ENCODE assay signal across 20 cellular contexts in genomic region chr14:105286759-105287144, GRCh38. TPM values are rescaled to one million over a fixed set of nuclear protein-coding genes. Genes with fewer than 3 reads are reported as not detected.
DNase-seq lines count a peak whose midpoint lies in the region; ATAC-seq and TF ChIP-seq lines count a peak whose summit lies in the region.
"Had no signal": no experiment of that assay in that cellular context is flagged by ENCODE, and none has a peak within 500 bp of the region (broad histone marks: within the 10 kb centered on the region; RNA-seq: fewer than 3 reads in every experiment).

No MANE protein-coding gene starts in this region.

- H3K9me1 ChIP-seq in IMR-90 (ENCODE audit: insufficient read depth, low read length) = 0 out of 2 replicates have a peak, but pooled peaks cover 3% of the 10 kb centered on the region

- no peaks in the 10 kb centered on the region for H3K9me3 ChIP-seq in BLaER1
- no peaks in the 10 kb centered on the region for H3K9me3 ChIP-seq in IMR-90 (ENCODE audit: control insufficient read depth, insufficient read depth, low read length)
- H3K9me3 ChIP-seq: MG63 had no signal

- intact Hi-C loops in IMR-90 (cut with micrococcal nuclease) = no loop called here

- H3K9me3 Mint-ChIP-seq in progenitor cell of endocrine pancreas (ENCODE audit: low read depth) = no peaks in the 10 kb centered on the region
- no peaks in the 10 kb centered on the region for H3K9me3 Mint-ChIP-seq in mesothelial cell of epicardium
- H3K9me3 Mint-ChIP-seq: GM23338 had no signal

- H3K18ac ChIP-seq in IMR-90 (ENCODE audit: low read depth, low read length) = no peak overlapping the region

- no peak overlapping the region for H3K4me3 ChIP-seq in BLaER1
- no peak overlapping the region for H3K4me3 ChIP-seq in IMR-90 (ENCODE audit: insufficient read depth, low read depth, low read length)
- H3K4me3 ChIP-seq: GM23338, MG63 had no signal

- H3K56ac ChIP-seq in IMR-90 (ENCODE audit: extremely low read depth, insufficient read depth, low read length) = no peak overlapping the region

- H3K27me3 Mint-ChIP-seq in progenitor cell of endocrine pancreas (no peaks in the 10 kb centered on the region), mesothelial cell of epicardium (ENCODE audit: low read depth) (no peaks in the 10 kb centered on the region)
- H3K27me3 Mint-ChIP-seq: B cell had no signal

- WGBS in IMR-90 (ENCODE audit: extremely low coverage in 2 of 2, insufficient read length in 1 of 2), 2 experiments = 93% methylated on average over 3 of the region's 9 CpGs; no CpG with 5 or more reads in 1 of the 2 experiments

- H4K20me1 ChIP-seq in BLaER1 = peaks cover 80% of the 10 kb centered on the region
- H4K20me1 ChIP-seq in IMR-90 (ENCODE audit: insufficient read depth, low read length) = peaks cover 49% of the 10 kb centered on the region

- dilution Hi-C loops in IMR-90 (cut with HindIII; ENCODE audit: low sequenced_read_pairs, unreplicated experiment) = no loop called here

- no peak overlapping the region for H3K4ac ChIP-seq in IMR-90 (ENCODE audit: low read depth, low read length)

- no peak overlapping the region for H2AK5ac ChIP-seq in IMR-90 (ENCODE audit: low read depth, low read length)

- no peak overlapping the region for H2AK9ac ChIP-seq in IMR-90 (replicated peaks; ENCODE audit: low read depth, low read length, poor library complexity)

- POLR2A ChIA-PET in IMR-90 (lab: Charles Lee; ENCODE audit: unreplicated experiment) = no interaction called here

- no peak overlapping the region for H3K14ac ChIP-seq in IMR-90 (replicated peaks; ENCODE audit: low read depth, low read length)

- H2BK20ac ChIP-seq in IMR-90 (ENCODE audit: low read depth, low read length) = no peak overlapping the region

- DNase-seq in AG20443 (ENCODE audit: low spot score) = peak; percentile 5
- no peak for DNase-seq in IMR-90
- no peak for DNase-seq in progenitor cell of endocrine pancreas (ENCODE audit: low spot score, unreplicated experiment)
- DNase-seq in mesothelial cell of epicardium (ENCODE audit: low spot score in 2 of 2, unreplicated experiment in 2 of 2) = no peak
- no peak for DNase-seq in left lobe of liver (ENCODE audit: low spot score)
- DNase-seq in SW480 (ENCODE audit: low spot score) = no peak
- DNase-seq: DMS53, HCEC 1CT, KG1, MG63, NCI-H1105 treated with DMSO at 0.1 percent for 48 hours, NCI-H146, NCI-H1930, NCI-H2107, NCI-H446, NCI-H524 treated with DMSO at 0.1 percent for 48 hours, NCI-H774 had no signal

- H3K27me3 ChIP-seq in BLaER1 (no peaks in the 10 kb centered on the region), IMR-90 (ENCODE audit: control insufficient read depth, insufficient read depth, low read length) (no peaks in the 10 kb centered on the region)
- H3K27me3 ChIP-seq: MG63 had no signal

- H2BK15ac ChIP-seq in IMR-90 (ENCODE audit: low read depth, low read length) = no peak overlapping the region

- H3K4me1 Mint-ChIP-seq in progenitor cell of endocrine pancreas (ENCODE audit: low read depth) (peaks cover 9% of the 10 kb centered on the region), mesothelial cell of epicardium (peaks cover 2% of the 10 kb centered on the region)

- no peak for TF ChIP-seq RAD21 in IMR-90 (IDR thresholded peaks at IDR 0.05; ENCODE audit: low read length)

- H3K27ac Mint-ChIP-seq in progenitor cell of endocrine pancreas (peak overlapping the region; percentile 33), mesothelial cell of epicardium (no peak overlapping the region)
- H3K27ac Mint-ChIP-seq: B cell, GM23338 had no signal

- peak overlapping the region; percentile 21 for H2AFZ ChIP-seq in IMR-90 (replicated peaks; ENCODE audit: low read length, poor library complexity)
- H2AFZ ChIP-seq: GM23338 had no signal

- CTCF ChIA-PET in IMR-90 (lab: Yijun Ruan, JAX) = no interaction called here

- TF ChIP-seq POLR2A in IMR-90 (IDR thresholded peaks at IDR 0.05; ENCODE audit: low read depth, low read length) = no peak

- no peak overlapping the region for H2BK120ac ChIP-seq in IMR-90 (ENCODE audit: low read depth, low read length)

- ATAC-seq in IMR-90 (ENCODE audit: low read depth) (no peak), left lobe of liver (no peak)

- peaks cover 4% of the 10 kb centered on the region for H3K36me3 Mint-ChIP-seq in progenitor cell of endocrine pancreas (ENCODE audit: insufficient read depth)
- H3K36me3 Mint-ChIP-seq in mesothelial cell of epicardium = peaks cover 6% of the 10 kb centered on the region

- TF ChIP-seq CTCF in IMR-90 (conservative IDR thresholded peaks at IDR 0.05; ENCODE audit: low read depth, low read length) (no peak), progenitor cell of endocrine pancreas (IDR thresholded peaks at IDR 0.05; ENCODE audit: unreplicated experiment) (no peak), mesothelial cell of epicardium (IDR thresholded peaks at IDR 0.05; ENCODE audit: unreplicated experiment) (no peak)

- H3K36me3 ChIP-seq in BLaER1 = peaks cover 4% of the 10 kb centered on the region; the same call in 1 of the 2 replicates
- peaks cover 8% of the 10 kb centered on the region for H3K36me3 ChIP-seq in IMR-90 (ENCODE audit: control insufficient read depth, insufficient read depth, low read length)
- H3K36me3 ChIP-seq: MG63 had no signal

- H3K27ac ChIP-seq in BLaER1 = peak overlapping the region; percentile 47; the same call in 1 of the 2 replicates
- H3K27ac ChIP-seq in IMR-90 (ENCODE audit: insufficient read depth, low read length) = no peak overlapping the region

- H4K91ac ChIP-seq in IMR-90 (ENCODE audit: insufficient read depth, low read depth, low read length) = no peak overlapping the region

- no TSS peak for BruUV-seq in IMR-90 (replicated peaks; lab: Mats Ljungman, UMichigan)

- no peak overlapping the region for H4K8ac ChIP-seq in IMR-90 (ENCODE audit: low read depth in 2 of 2, low read length in 2 of 2)

- H3K23ac ChIP-seq in IMR-90 (ENCODE audit: low read depth, low read length) = no peak overlapping the region

- no peak overlapping the region for H3K4me3 Mint-ChIP-seq in progenitor cell of endocrine pancreas (ENCODE audit: low read depth)
- no peak overlapping the region for H3K4me3 Mint-ChIP-seq in mesothelial cell of epicardium
- H3K4me3 Mint-ChIP-seq: B cell, GM23338 had no signal

- peaks cover 100% of the 10 kb centered on the region for H3K4me1 ChIP-seq in BLaER1
- H3K4me1 ChIP-seq in IMR-90 (ENCODE audit: control insufficient read depth, insufficient read depth, low read length) = no peaks in the 10 kb centered on the region

- peaks cover 9 to 48% of the 10 kb centered on the region in 2 experiments; a peak in 3 of 4 replicates for H3K79me1 ChIP-seq in IMR-90 (ENCODE audit: low read depth in 1 of 2, low read length in 2 of 2)

- H4K5ac ChIP-seq in IMR-90 (ENCODE audit: low read depth, low read length) = no peak overlapping the region

- in situ Hi-C loops in IMR-90 (cut with MboI; ENCODE audit: low sequenced_read_pairs) = no loop called here

- H2BK5ac ChIP-seq in IMR-90 (ENCODE audit: low read depth, low read length, poor library complexity, severe bottlenecking) = no peak overlapping the region

- H3K9ac ChIP-seq in BLaER1 = no peak overlapping the region
- H3K9ac ChIP-seq in IMR-90 (ENCODE audit: low read depth, low read length) = no peak overlapping the region

- H3K4me2 ChIP-seq in BLaER1 (peak overlapping the region; percentile 88), IMR-90 (ENCODE audit: low read depth, low read length) (no peak overlapping the region)
- H3K4me2 ChIP-seq: GM23338 had no signal

TF ChIP-seq in IMR-90, 13 proteins besides CTCF, POLR2A, EP300 and RAD21 (continues in another document):
- no peak for TF ChIP-seq SMC3 (IDR thresholded peaks at IDR 0.05; ENCODE audit: low read depth, low read length)
- no peak for TF ChIP-seq MXI1 (IDR thresholded peaks at IDR 0.05; ENCODE audit: borderline replicate concordance, low read depth, low read length)
- TF ChIP-seq CHD1 (IDR thresholded peaks at IDR 0.05; ENCODE audit: low read depth, low read length) = no peak
- TF ChIP-seq NFE2L2 (IDR thresholded peaks at IDR 0.05; ENCODE audit: low read depth, low read length) = no peak
- no peak for TF ChIP-seq RCOR1 (IDR thresholded peaks at IDR 0.05; ENCODE audit: insufficient replicate concordance, low read length)
- TF ChIP-seq MAFK (IDR thresholded peaks at IDR 0.05; ENCODE audit: low read depth, low read length) = no peak
- no peak for TF ChIP-seq CEBPB (IDR thresholded peaks at IDR 0.05; ENCODE audit: low read depth, low read length)
- no peak for TF ChIP-seq RFX5 (IDR thresholded peaks at IDR 0.05; ENCODE audit: low read depth, low read length)
- no peak for TF ChIP-seq MAZ (IDR thresholded peaks at IDR 0.05; ENCODE audit: borderline replicate concordance, low read depth, low read length)
- TF ChIP-seq, protein P1, sequence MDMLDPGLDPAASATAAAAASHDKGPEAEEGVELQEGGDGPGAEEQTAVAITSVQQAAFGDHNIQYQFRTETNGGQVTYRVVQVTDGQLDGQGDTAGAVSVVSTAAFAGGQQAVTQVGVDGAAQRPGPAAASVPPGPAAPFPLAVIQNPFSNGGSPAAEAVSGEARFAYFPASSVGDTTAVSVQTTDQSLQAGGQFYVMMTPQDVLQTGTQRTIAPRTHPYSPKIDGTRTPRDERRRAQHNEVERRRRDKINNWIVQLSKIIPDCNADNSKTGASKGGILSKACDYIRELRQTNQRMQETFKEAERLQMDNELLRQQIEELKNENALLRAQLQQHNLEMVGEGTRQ (IDR thresholded peaks at IDR 0.05; ENCODE audit: low read depth, low read length) = no peak
- no peak for TF ChIP-seq BHLHE40 (IDR thresholded peaks at IDR 0.05; ENCODE audit: low read depth, low read length)

RNA-seq across cellular contexts. Expression of gene BRF1, which starts 14.0 kb away (rescaled TPM):
- total RNA-seq in IMR-90 (2012; rRNA removed) (12.4 and 13.3 TPM in 2 replicates), progenitor cell of endocrine pancreas (49.3 and 49.9 TPM in 2 replicates), mesothelial cell of epicardium (72.8 to 78.6 TPM (median 75.0 TPM) in 3 replicates), left lobe of liver (20.5 TPM)
- 16.4 and 16.7 TPM in 2 replicates for polyA plus RNA-seq in IMR-90 (2012; rRNA removed)
- 13.5 and 19.0 TPM in 2 replicates for polyA plus RNA-seq in IMR-90 (2012; cell fraction: cytosol; rRNA removed)
- polyA plus RNA-seq in IMR-90 (2012; cell fraction: nucleus; rRNA removed; ENCODE audit: low replicate concordance) = 44.2 and 86.6 TPM in 2 replicates

RNA-seq across cellular contexts. Expression of gene PACS2, which starts 27.8 kb away (rescaled TPM):
- 15.3 and 15.6 TPM in 2 replicates for total RNA-seq in IMR-90 (2012; rRNA removed)
- 32.2 and 35.1 TPM in 2 replicates for polyA plus RNA-seq in IMR-90 (2012; rRNA removed)
- 21.8 and 38.1 TPM in 2 replicates for polyA plus RNA-seq in IMR-90 (2012; cell fraction: cytosol; rRNA removed)
- polyA plus RNA-seq in IMR-90 (2012; cell fraction: nucleus; rRNA removed; ENCODE audit: low replicate concordance) = 145 and 229 TPM in 2 replicates
- total RNA-seq in progenitor cell of endocrine pancreas = 177 and 193 TPM in 2 replicates
- 135 to 147 TPM (median 138 TPM) in 3 replicates for total RNA-seq in mesothelial cell of epicardium
- total RNA-seq in left lobe of liver = 26.6 TPM

RNA-seq across cellular contexts. Expression of gene BTBD6, which starts 38.4 kb away (rescaled TPM):
- total RNA-seq in IMR-90 (2012; rRNA removed) = 31.4 and 43.9 TPM in 2 replicates
- polyA plus RNA-seq in IMR-90 (2012; rRNA removed) = 33.9 and 37.4 TPM in 2 replicates
- polyA plus RNA-seq in IMR-90 (2012; cell fraction: cytosol; rRNA removed) = 41.8 and 43.5 TPM in 2 replicates
- polyA plus RNA-seq in IMR-90 (2012; cell fraction: nucleus; rRNA removed; ENCODE audit: low replicate concordance) = 99.5 and 153 TPM in 2 replicates
- 31.6 and 31.9 TPM in 2 replicates for total RNA-seq in progenitor cell of endocrine pancreas
- total RNA-seq in mesothelial cell of epicardium = 38.4 to 41.2 TPM (median 39.8 TPM) in 3 replicates
- 20.3 TPM for total RNA-seq in left lobe of liver
